ENCODE assay signal across 20 cellular contexts in the genomic region with DNA sequence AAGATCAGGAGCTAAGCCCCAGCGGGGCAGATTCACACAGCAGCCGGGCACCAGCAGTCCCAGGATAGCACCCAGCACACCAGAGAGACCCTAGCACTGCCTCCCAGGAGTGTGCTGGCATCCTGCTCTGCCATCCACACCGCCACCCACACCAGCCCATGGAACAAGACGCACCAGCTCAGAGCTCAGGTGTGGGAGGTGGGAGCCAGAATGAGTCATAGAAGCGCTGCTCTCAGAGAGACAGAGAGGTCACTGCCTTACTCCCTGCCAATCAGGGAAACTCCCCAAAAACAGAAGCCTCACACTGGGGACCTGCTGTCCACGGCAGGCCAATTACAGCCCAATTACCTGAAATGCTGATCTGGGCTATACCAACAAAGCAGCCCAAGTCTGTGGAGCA.
DNase-seq lines count a peak whose midpoint lies in the region; ATAC-seq lines count a peak whose summit lies in the region.
"Had no signal": no experiment of that assay in that cellular context is flagged by ENCODE, and none has a peak within 500 bp of the region (broad histone marks: within the 10 kb centered on the region; RNA-seq: fewer than 3 reads in every experiment).

No MANE protein-coding gene starts in this region.

- peaks cover 9% of the 10 kb centered on the region for H3K36me3 Mint-ChIP-seq in activated naive CD4-positive, alpha-beta T cell treated with anti-CD3 and anti-CD28 coated beads for 36 hours (ENCODE audit: low read depth)
- peaks cover 12% of the 10 kb centered on the region for H3K36me3 Mint-ChIP-seq in activated T-helper 17 cell treated with anti-CD3 and anti-CD28 coated beads, Interleukin-2, amount 50 U/mL, for 72 hours (ENCODE audit: low read depth)
- peaks cover 3 to 20% (median 16%) of the 10 kb centered on the region in 3 donors for H3K36me3 Mint-ChIP-seq in naive thymus-derived CD8-positive, alpha-beta T cell

- no peaks in the 10 kb centered on the region for H3K27me3 Mint-ChIP-seq in activated naive CD4-positive, alpha-beta T cell treated with anti-CD3 and anti-CD28 coated beads for 36 hours (ENCODE audit: low read depth)
- H3K27me3 Mint-ChIP-seq in activated T-helper 17 cell treated with anti-CD3 and anti-CD28 coated beads, Interleukin-2, amount 50 U/mL, for 72 hours = no peaks in the 10 kb centered on the region
- H3K27me3 Mint-ChIP-seq in naive thymus-derived CD8-positive, alpha-beta T cell = no peaks in the 10 kb centered on the region
- H3K27me3 Mint-ChIP-seq: naive thymus-derived CD4-positive, alpha-beta T cell; progenitor cell of endocrine pancreas had no signal

- ATAC-seq in activated T-helper 17 cell treated with anti-CD3 and anti-CD28 coated beads, Interleukin-2, amount 50 U/mL, for 72 hours (replicated peaks) = peak; percentile 93
- peak; percentile 90 for ATAC-seq in stimulated activated naive CD8-positive, alpha-beta T cell treated with anti-CD3 and anti-CD28 coated beads, Interleukin-15, Interleukin-2, amounts not matched to agents 100 U/mL and 50 U/mL, for 24 hours
- no peak for ATAC-seq in GM21737 (IDR thresholded peaks at IDR 0.05; ENCODE audit: unreplicated experiment)
- ATAC-seq in naive thymus-derived CD8-positive, alpha-beta T cell = no peak
- ATAC-seq: naive thymus-derived CD4-positive, alpha-beta T cell had no signal

- CTCF ChIA-PET in activated naive CD4-positive, alpha-beta T cell treated with anti-CD3 and anti-CD28 coated beads for 36 hours (lab: Charles Lee) = interaction anchor here (0.6 kb wide), 1 partner anchor 114 kb away, joined by 3 read pairs; no protein-coding TSS in a partner anchor

- H3K27ac Mint-ChIP-seq in activated naive CD4-positive, alpha-beta T cell treated with anti-CD3 and anti-CD28 coated beads for 36 hours = no peak overlapping the region
- no peak overlapping the region for H3K27ac Mint-ChIP-seq in activated T-helper 17 cell treated with anti-CD3 and anti-CD28 coated beads, Interleukin-2, amount 50 U/mL, for 72 hours
- no peak overlapping the region for H3K27ac Mint-ChIP-seq in naive thymus-derived CD8-positive, alpha-beta T cell
- H3K27ac Mint-ChIP-seq: naive thymus-derived CD4-positive, alpha-beta T cell; progenitor cell of endocrine pancreas had no signal

- no peak overlapping the region for H3K4me3 Mint-ChIP-seq in activated naive CD4-positive, alpha-beta T cell treated with anti-CD3 and anti-CD28 coated beads for 36 hours
- peak overlapping the region; percentile 37 for H3K4me3 Mint-ChIP-seq in activated T-helper 17 cell treated with anti-CD3 and anti-CD28 coated beads, Interleukin-2, amount 50 U/mL, for 72 hours
- H3K4me3 Mint-ChIP-seq in naive thymus-derived CD8-positive, alpha-beta T cell = no peak overlapping the region
- H3K4me3 Mint-ChIP-seq: naive thymus-derived CD4-positive, alpha-beta T cell had no signal

- peaks cover 22% of the 10 kb centered on the region for H3K4me1 Mint-ChIP-seq in activated naive CD4-positive, alpha-beta T cell treated with anti-CD3 and anti-CD28 coated beads for 36 hours (ENCODE audit: low read depth)
- peaks cover 29% of the 10 kb centered on the region for H3K4me1 Mint-ChIP-seq in activated T-helper 17 cell treated with anti-CD3 and anti-CD28 coated beads, Interleukin-2, amount 50 U/mL, for 72 hours
- peaks cover 3 to 10% (median 9%) of the 10 kb centered on the region in 4 donors for H3K4me1 Mint-ChIP-seq in naive thymus-derived CD8-positive, alpha-beta T cell

- POLR2A ChIA-PET in naive thymus-derived CD8-positive, alpha-beta T cell (lab: Charles Lee) = no interaction called here

- intact Hi-C loops in activated naive CD4-positive, alpha-beta T cell treated with anti-CD3 and anti-CD28 coated beads for 36 hours (cut with micrococcal nuclease) = no loop called here

- peak; percentile 36 for DNase-seq in activated naive CD4-positive, alpha-beta T cell treated with anti-CD3 and anti-CD28 coated beads for 36 hours
- no peak for DNase-seq in activated naive CD4-positive, alpha-beta T cell (lab: John Stamatoyannopoulos, UW)
- peak in 37 of 56 donors; percentile 4 to 83 (median 49) for DNase-seq in nucleus accumbens (lab: John Stamatoyannopoulos, UW)
- peak; percentile 27 for DNase-seq in stimulated activated naive CD8-positive, alpha-beta T cell treated with anti-CD3 and anti-CD28 coated beads, Interleukin-15, Interleukin-2, amounts not matched to agents 100 U/mL and 50 U/mL, for 24 hours
- DNase-seq in NCI-H524 (lab: John Stamatoyannopoulos, UW) = no peak
- no peak for DNase-seq in naive thymus-derived CD8-positive, alpha-beta T cell
- DNase-seq: activated gamma-delta T cell treated with Interleukin-2 at 50 U/mL for 16 hours, colonic mucosa, DND-41, GM23248, hippocampal formation, Kasumi-1, NCI-H1105, NCI-H2107, NCI-H774, small intestine had no signal

- peaks cover 10% of the 10 kb centered on the region for H3K9me3 Mint-ChIP-seq in activated naive CD4-positive, alpha-beta T cell treated with anti-CD3 and anti-CD28 coated beads for 36 hours
- H3K9me3 Mint-ChIP-seq in activated T-helper 17 cell treated with anti-CD3 and anti-CD28 coated beads, Interleukin-2, amount 50 U/mL, for 72 hours = no peaks in the 10 kb centered on the region
- peaks cover 0 to 24% (median 11%) of the 10 kb centered on the region in 9 donors for H3K9me3 Mint-ChIP-seq in naive thymus-derived CD8-positive, alpha-beta T cell

Comparison
In these comparisons a context has a peak if more than half of its experiments do, and no peak if none do; other contexts are left out.
1. DNase-seq: peak in activated naive CD4-positive, alpha-beta T cell treated with anti-CD3 and anti-CD28 coated beads for 36 hours (single experiment), nucleus accumbens (37 of 56) and stimulated activated naive CD8-positive, alpha-beta T cell treated with anti-CD3 and anti-CD28 coated beads, Interleukin-15, Interleukin-2, amounts not matched to agents 100 U/mL and 50 U/mL, for 24 hours (single experiment); none in activated naive CD4-positive, alpha-beta T cell (0 of 4), NCI-H524 (0 of 2) and naive thymus-derived CD8-positive, alpha-beta T cell (0 of 10).
2. ATAC-seq: peak in activated T-helper 17 cell treated with anti-CD3 and anti-CD28 coated beads, Interleukin-2, amount 50 U/mL, for 72 hours (single experiment) and stimulated activated naive CD8-positive, alpha-beta T cell treated with anti-CD3 and anti-CD28 coated beads, Interleukin-15, Interleukin-2, amounts not matched to agents 100 U/mL and 50 U/mL, for 24 hours (single experiment); none in GM21737 (single experiment) and naive thymus-derived CD8-positive, alpha-beta T cell (0 of 2).